Comparison of ENCODE assay signal across 1 cellular context in the genomic region with DNA sequence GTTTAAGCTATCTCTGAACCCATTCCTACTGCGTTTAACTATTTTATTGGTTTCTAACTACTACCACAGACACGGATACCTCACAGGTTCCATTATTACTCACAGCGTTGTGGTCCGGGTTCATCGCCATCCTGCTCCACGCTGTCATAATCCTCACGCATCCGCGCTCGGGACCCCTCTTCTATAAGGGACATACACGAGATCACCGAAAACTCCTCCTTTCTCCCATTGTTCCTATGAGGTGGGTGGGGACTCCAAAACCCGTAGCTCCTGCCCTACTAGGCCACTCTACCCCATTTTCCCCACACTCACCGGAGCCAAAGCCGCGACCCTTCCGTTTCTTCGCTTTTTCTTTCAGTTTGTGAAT.
A peak's percentile ranks its signal among the peaks of the same experiment; 100 is the strongest.
TF ChIP-seq lines count a peak whose summit lies in the region.

No MANE protein-coding gene starts in this region.

TF ChIP-seq in K562, 482 proteins besides CTCF, POLR2A, EP300 and RAD21:
- 0 out of 2 replicates have a peak, but pooled peaks have one; percentile 4 for TF ChIP-seq PTBP1 (IDR thresholded peaks at IDR 0.05; ENCODE audit: low read depth, low read length)
- no peak for TF ChIP-seq BCL6 (CRISPR knock-in tag; IDR thresholded peaks at IDR 0.05)
- TF ChIP-seq KAT7 (CRISPR knock-in tag; IDR thresholded peaks at IDR 0.05; ENCODE audit: borderline replicate concordance) = peak; percentile 16; the same call in 1 of the 2 replicates
TF ChIP-seq in K562: peak in this region for 2.
